Comparison of ENCODE assay signal across 34 cellular contexts in genomic region chr3:60970850-60971249, GRCh38.
DNase-seq lines count a peak whose midpoint lies in the region; ATAC-seq, FAIRE-seq and TF ChIP-seq lines count a peak whose summit lies in the region.
"Had no signal": no experiment of that assay in that cellular context is flagged by ENCODE, and none has a peak within 500 bp of the region (broad histone marks: within the 10 kb centered on the region; RNA-seq: fewer than 3 reads in every experiment).

No MANE protein-coding gene starts in this region.

- POLR2A ChIA-PET in HepG2 (lab: Yijun Ruan, JAX) = no interaction called here
- POLR2A ChIA-PET in HEK293 (lab: Yijun Ruan, JAX) = no interaction called here

- H3K27me3 ChIP-seq in HepG2 (ENCODE audit: control insufficient read depth in 1 of 2, insufficient read depth in 2 of 2, low read length in 2 of 2) (no peaks in the 10 kb centered on the region; a peak in 1 of 5 replicates), right lobe of liver (no peaks in the 10 kb centered on the region), small intestine (ENCODE audit: control insufficient read depth in 2 of 2, insufficient read depth in 2 of 2, low read length in 2 of 2) (no peaks in the 10 kb centered on the region), prostate gland (replicated peaks; ENCODE audit: insufficient read depth) (no peaks in the 10 kb centered on the region)
- H3K27me3 ChIP-seq: BE2C; BLaER1; BLaER1 treated with 17β-estradiol and CSF1 and Interleukin-3, amounts not matched to agents 10 nM and 100 nM had no signal

- 33% methylated on average over 4 of the region's 4 CpGs for WGBS in HepG2 (ENCODE audit: low lambda C conversion rate)
- WGBS in right lobe of liver (ENCODE audit: insufficient coverage, low coverage, low lambda C conversion rate, missing lambda C conversion rate) = 85% methylated on average over 4 of the region's 4 CpGs
- WGBS in small intestine, 3 donors = 86 to 91% (median 90%) methylated on average over 4 of the region's 4 CpGs
- 89% methylated on average over 4 of the region's 4 CpGs for WGBS in prostate gland

- TF ChIP-seq CTCF in HepG2 (CRISPR knock-in tag; IDR thresholded peaks at IDR 0.05) = no peak
- TF ChIP-seq CTCF in right lobe of liver (IDR thresholded peaks at IDR 0.05) = no peak
- no peak for TF ChIP-seq CTCF in HEK293 (tag by site-specific recombination; IDR thresholded peaks at IDR 0.05)
- no peak for TF ChIP-seq CTCF in prostate gland (IDR thresholded peaks at IDR 0.05)

- TF ChIP-seq EP300 in HepG2 (IDR thresholded peaks at IDR 0.05; ENCODE audit: low read depth in 2 of 2, low read length in 2 of 2) = no peak
- TF ChIP-seq EP300 in HepG2 (CRISPR knock-in tag; IDR thresholded peaks at IDR 0.05; ENCODE audit: borderline replicate concordance) = no peak

- DNase-seq in HepG2 (ENCODE audit: low spot score) (no peak), right lobe of liver (no peak), small intestine (no peak), prostate gland (ENCODE audit: low spot score) (no peak), epidermal melanocyte (ENCODE audit: insufficient read length, low spot score) (no peak), NOMO-1 treated with DMSO at 0.1 percent for 48 hours (lab: John Stamatoyannopoulos, UW; ENCODE audit: unreplicated experiment) (no peak)
- DNase-seq: 8988T; ACHN; AML-193; BE2C; C1 segment of cervical spinal cord; Caco-2; Calu3; CD4-positive, alpha-beta memory T cell; CD4-positive, alpha-beta T cell; CD4-positive, CD25-positive, alpha-beta regulatory T cell; CD8-positive, alpha-beta memory T cell; CD8-positive, alpha-beta T cell; COR-L47; DMS 273 treated with DMSO at 0.1 percent for 48 hours; DMS153; DMS53; DMS79; DMS79 treated with DMSO at 0.1 percent for 48 hours; DND-41; EL had no signal

- H3K4me3 ChIP-seq in HepG2 (replicated peaks in 1 of 3; ENCODE audit: insufficient read depth in 1 of 3, low read depth in 2 of 3, low read length in 3 of 3) (no peak overlapping the region), right lobe of liver (no peak overlapping the region), HEK293 (ENCODE audit: low read depth, low read length) (no peak overlapping the region), small intestine (ENCODE audit: low read depth in 1 of 2, low read length in 2 of 2) (no peak overlapping the region), prostate gland (no peak overlapping the region)
- H3K4me3 ChIP-seq: A549; BLaER1; BLaER1 treated with 17β-estradiol and CSF1 and Interleukin-3, amounts not matched to agents 10 nM and 100 nM had no signal

- CTCF ChIA-PET in HepG2 (lab: Yijun Ruan, JAX; ENCODE audit: low intra/inter-chr PET ratio, low total read pairs) (no interaction called here), HEK293 (lab: Yijun Ruan, JAX) (interaction anchor here (0.7 kb wide), 1 partner anchor 86 kb away, joined by 3 read pairs; no protein-coding TSS in a partner anchor)

- H4K20me1 ChIP-seq in HepG2 (ENCODE audit: insufficient read depth, low read length) = no peaks in the 10 kb centered on the region
- H4K20me1 ChIP-seq: BLaER1; BLaER1 treated with 17β-estradiol and CSF1 and Interleukin-3, amounts not matched to agents 10 nM and 100 nM had no signal

- no peak overlapping the region for H3K9ac ChIP-seq in HepG2 (ENCODE audit: insufficient read depth, low read depth, low read length)
- H3K9ac ChIP-seq: BLaER1; BLaER1 treated with 17β-estradiol and CSF1 and Interleukin-3, amounts not matched to agents 10 nM and 100 nM had no signal

- no peaks in the 10 kb centered on the region for H3K79me2 ChIP-seq in HepG2 (ENCODE audit: insufficient read depth, low read length)

- H3K36me3 ChIP-seq in HepG2 (replicated peaks in 1 of 2; ENCODE audit: control insufficient read depth in 1 of 2, insufficient read depth in 2 of 2, low read length in 2 of 2) (no peaks in the 10 kb centered on the region), right lobe of liver (no peaks in the 10 kb centered on the region), HEK293 (ENCODE audit: control insufficient read depth in 2 of 2, insufficient read depth in 1 of 2, low read length in 2 of 2) (no peaks in the 10 kb centered on the region), small intestine (ENCODE audit: control insufficient read depth in 2 of 2, insufficient read depth in 2 of 2, low read length in 2 of 2) (no peaks in the 10 kb centered on the region), prostate gland (no peaks in the 10 kb centered on the region)
- H3K36me3 ChIP-seq: BE2C, BLaER1 had no signal

- no peak for TF ChIP-seq RAD21 in HepG2 (CRISPR knock-in tag; IDR thresholded peaks at IDR 0.05)

- H3K4me2 ChIP-seq in HepG2 (ENCODE audit: low read depth, low read length) = no peak overlapping the region
- H3K4me2 ChIP-seq: A549; BLaER1; BLaER1 treated with 17β-estradiol and CSF1 and Interleukin-3, amounts not matched to agents 10 nM and 100 nM had no signal

- BruUV-seq in HepG2 (replicated peaks; lab: Mats Ljungman, UMichigan) = no TSS peak

- peaks cover 16% of the 10 kb centered on the region for H3K4me1 ChIP-seq in HepG2 (ENCODE audit: insufficient read depth, low read length)
- no peaks in the 10 kb centered on the region for H3K4me1 ChIP-seq in right lobe of liver
- H3K4me1 ChIP-seq in HEK293 (ENCODE audit: control insufficient read depth, insufficient read depth, low read length) = no peaks in the 10 kb centered on the region
- no peaks in the 10 kb centered on the region for H3K4me1 ChIP-seq in small intestine (ENCODE audit: control insufficient read depth in 2 of 2, insufficient read depth in 1 of 2, low read depth in 1 of 2, low read length in 1 of 2)
- H3K4me1 ChIP-seq in prostate gland (replicated peaks) = no peaks in the 10 kb centered on the region
- H3K4me1 ChIP-seq: A549, BE2C had no signal

- no peak for FAIRE-seq in HepG2 (lab: Jason Lieb, UNC)
- peak; percentile 51 for FAIRE-seq in colon (lab: Jason Lieb, UNC)
- FAIRE-seq in small intestine (lab: Jason Lieb, UNC) = peak; percentile 36
- FAIRE-seq: A549, D721Med had no signal

- no peak overlapping the region for H2AFZ ChIP-seq in HepG2 (ENCODE audit: low read length)

- intact Hi-C loops in HepG2 (cut with micrococcal nuclease; ENCODE audit: unreplicated experiment) = no loop called here
- intact Hi-C loops in right lobe of liver (cut with DNase I) = no loop called here
- intact Hi-C loops in prostate gland (cut with DNase I) = no loop called here

- in situ Hi-C loops in HepG2 (cut with HindIII; ENCODE audit: extremely low pct_ligation_motif_present, low pct_unique_long_range_greater_than_20kb) = no loop called here

- no peak for ATAC-seq in HepG2
- no peak for ATAC-seq in right lobe of liver
- ATAC-seq: A549; CD8-positive, alpha-beta T cell had no signal

- H3K9me3 ChIP-seq in HepG2 (ENCODE audit: low read length) = peaks cover 15% of the 10 kb centered on the region; the same call in 1 of the 2 replicates
- H3K9me3 ChIP-seq in right lobe of liver = no peaks in the 10 kb centered on the region
- H3K9me3 ChIP-seq in HEK293 (ENCODE audit: control insufficient read depth, insufficient read depth, low read depth, low read length) = no peaks in the 10 kb centered on the region
- peaks cover 1% of the 10 kb centered on the region for H3K9me3 ChIP-seq in small intestine (ENCODE audit: control insufficient read depth, low read depth)
- H3K9me3 ChIP-seq in prostate gland = no peaks in the 10 kb centered on the region
- H3K9me3 ChIP-seq: A549, BE2C had no signal

- H3K27ac ChIP-seq in HepG2 (ENCODE audit: extremely low read length, insufficient read depth, low read length) (no peak overlapping the region), right lobe of liver (no peak overlapping the region), HEK293 (ENCODE audit: extremely low read depth, low read depth, low read length) (no peak overlapping the region), small intestine (ENCODE audit: low read depth in 1 of 2, low read length in 1 of 2) (no peak overlapping the region), prostate gland (no peak overlapping the region)
- H3K27ac ChIP-seq: 22Rv1; A549; BLaER1; BLaER1 treated with 17β-estradiol and CSF1 and Interleukin-3, amounts not matched to agents 10 nM and 100 nM; C4-2B had no signal

- no peak for TF ChIP-seq POLR2A in HepG2 (IDR thresholded peaks at IDR 0.05; ENCODE audit: insufficient read depth in 1 of 2, low read depth in 2 of 2, low read length in 2 of 2)
- no peak for TF ChIP-seq POLR2A in right lobe of liver (IDR thresholded peaks at IDR 0.05)
- no peak for TF ChIP-seq POLR2A in prostate gland (IDR thresholded peaks at IDR 0.05)

TF ChIP-seq in HepG2, 621 proteins besides CTCF, POLR2A, EP300 and RAD21:
- TF ChIP-seq ATF7 (IDR thresholded peaks at IDR 0.05) (peak; percentile 85), ATF7 (CRISPR knock-in tag; IDR thresholded peaks at IDR 0.05) (no peak), ZBTB42 (CRISPR knock-in tag; IDR thresholded peaks at IDR 0.05) (no peak)

TF ChIP-seq in HEK293, 187 proteins besides CTCF, POLR2A, EP300 and RAD21 (continues in another document):
- no peak for TF ChIP-seq ZNF48 (tag by site-specific recombination; IDR thresholded peaks at IDR 0.05)
- peak; percentile 59; the same call in 1 of the 2 replicates for TF ChIP-seq ATF2 (tag by site-specific recombination; IDR thresholded peaks at IDR 0.05; ENCODE audit: low read depth)
- no peak for TF ChIP-seq ZNF670 (tag by site-specific recombination; IDR thresholded peaks at IDR 0.05; ENCODE audit: low read depth)

Comparison
In these comparisons a context has a peak if more than half of its experiments do, and no peak if none do; other contexts are left out.
1. Of the 63 proteins assayed by ChIP-seq in both HepG2 and HEK293: peak only in HepG2: none; only in HEK293: ATF2; in both: none; in neither: 62.